Comparison of ENCODE assay signal across 7 cellular contexts in the genomic region with DNA sequence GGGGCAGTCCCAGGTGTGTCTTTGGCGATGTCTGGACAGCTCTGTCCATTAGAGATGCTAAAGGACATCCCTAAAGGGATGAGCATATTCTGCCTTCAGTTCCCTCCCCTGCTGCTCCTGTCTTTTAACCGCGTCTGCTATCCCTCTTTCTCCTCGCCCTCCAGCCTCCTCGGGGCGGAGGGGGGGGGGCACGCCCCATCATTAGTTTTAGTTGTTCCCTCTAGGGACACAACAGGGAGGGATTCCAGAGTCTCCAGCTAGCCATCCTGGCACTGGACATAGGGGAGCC. TPM values are rescaled to one million over a fixed set of nuclear protein-coding genes. Genes with fewer than 3 reads are reported as not detected.
DNase-seq lines count a peak whose midpoint lies in the region; ATAC-seq, FAIRE-seq and TF ChIP-seq lines count a peak whose summit lies in the region.

No MANE protein-coding gene starts in this region.

- peaks cover 18% of the 10 kb centered on the region for H3K4me1 Mint-ChIP-seq in activated naive CD8-positive, alpha-beta T cell treated with anti-CD3 and anti-CD28 coated beads, Interleukin-2, amount 10 ng/mL, durations not matched to agents 7 days and 5 days

- peak overlapping the region; percentile 89 for H3K4me3 ChIP-seq in HUES48 (ENCODE audit: low read depth, low read length)
- H3K4me3 ChIP-seq in kidney (ENCODE audit: low read length in 2 of 2) = peak overlapping the region; percentile 83 to 87

- H3K27ac Mint-ChIP-seq in activated naive CD8-positive, alpha-beta T cell treated with anti-CD3 and anti-CD28 coated beads, Interleukin-2, amount 10 ng/mL, durations not matched to agents 7 days and 5 days = peak overlapping the region; percentile 90

- H3K9ac ChIP-seq in HUES48 (ENCODE audit: low read depth, low read length) (no peak overlapping the region), kidney (ENCODE audit: low read length in 2 of 2) (peak overlapping the region in 1 of 2 donors; percentile 67)

- H3K9me3 ChIP-seq in HUES48 (ENCODE audit: control insufficient read depth, insufficient read depth, low read length) (no peaks in the 10 kb centered on the region), kidney (ENCODE audit: control insufficient read depth in 1 of 2, low read length in 2 of 2) (no peaks in the 10 kb centered on the region)

- H3K27me3 Mint-ChIP-seq in activated naive CD8-positive, alpha-beta T cell treated with anti-CD3 and anti-CD28 coated beads, Interleukin-2, amount 10 ng/mL, durations not matched to agents 7 days and 5 days = peaks cover 5% of the 10 kb centered on the region

- H3K36me3 ChIP-seq in HUES48 (ENCODE audit: control insufficient read depth, insufficient read depth, low read length) = peaks cover 35% of the 10 kb centered on the region
- peaks cover 2 to 20% of the 10 kb centered on the region in 2 donors for H3K36me3 ChIP-seq in kidney (ENCODE audit: control insufficient read depth in 1 of 2, insufficient read depth in 2 of 2, low read length in 2 of 2)

- intact Hi-C loops in kidney (cut with DNase I) = no loop called here

- no peaks in the 10 kb centered on the region for H3K9me3 Mint-ChIP-seq in activated naive CD8-positive, alpha-beta T cell treated with anti-CD3 and anti-CD28 coated beads, Interleukin-2, amount 10 ng/mL, durations not matched to agents 7 days and 5 days

- peak overlapping the region; percentile 59 for H3K27ac ChIP-seq in HUES48 (ENCODE audit: low read depth, low read length)
- H3K27ac ChIP-seq in kidney (ENCODE audit: low read depth in 2 of 2, low read length in 2 of 2) = peak overlapping the region; percentile 83 to 91

- peaks cover 20% of the 10 kb centered on the region for H3K27me3 ChIP-seq in HUES48 (ENCODE audit: control insufficient read depth, insufficient read depth, low read length)

- ATAC-seq in activated naive CD8-positive, alpha-beta T cell treated with anti-CD3 and anti-CD28 coated beads, Interleukin-2, amount 10 ng/mL, durations not matched to agents 7 days and 5 days (ENCODE audit: low read depth) = no peak
- no peak for ATAC-seq in GM18867 (IDR thresholded peaks at IDR 0.05; ENCODE audit: unreplicated experiment)

- peak; percentile 49 for DNase-seq in activated naive CD8-positive, alpha-beta T cell treated with anti-CD3 and anti-CD28 coated beads, Interleukin-2, amount 10 ng/mL, durations not matched to agents 7 days and 5 days
- DNase-seq in kidney (no peak), superior temporal gyrus (ENCODE audit: extremely low spot score) (peak; percentile 11), SW 1271 (lab: John Stamatoyannopoulos, UW) (no peak), NCI-H2107 treated with DMSO at 0.1 percent for 48 hours (lab: John Stamatoyannopoulos, UW; ENCODE audit: unreplicated experiment) (no peak)

- peaks cover 16% of the 10 kb centered on the region for H3K4me1 ChIP-seq in HUES48 (ENCODE audit: control insufficient read depth, insufficient read depth, low read length)
- peaks cover 0 to 2% of the 10 kb centered on the region in 2 donors for H3K4me1 ChIP-seq in kidney (ENCODE audit: control insufficient read depth in 1 of 2, insufficient read depth in 1 of 2, low read depth in 1 of 2, low read length in 2 of 2)

- no peak for FAIRE-seq in kidney (lab: Jason Lieb, UNC)

- peaks cover 20% of the 10 kb centered on the region for H3K36me3 Mint-ChIP-seq in activated naive CD8-positive, alpha-beta T cell treated with anti-CD3 and anti-CD28 coated beads, Interleukin-2, amount 10 ng/mL, durations not matched to agents 7 days and 5 days

- H3K4me3 Mint-ChIP-seq in activated naive CD8-positive, alpha-beta T cell treated with anti-CD3 and anti-CD28 coated beads, Interleukin-2, amount 10 ng/mL, durations not matched to agents 7 days and 5 days = peak overlapping the region; percentile 85

- no peak for TF ChIP-seq CTCF in kidney (IDR thresholded peaks at IDR 0.05; ENCODE audit: borderline replicate concordance, extremely low read depth, insufficient read depth)

- POLR2A ChIA-PET in activated naive CD8-positive, alpha-beta T cell treated with anti-CD3 and anti-CD28 coated beads, Interleukin-2, amount 10 ng/mL, durations not matched to agents 7 days and 5 days (lab: Charles Lee) = interaction anchor here (0.6 to 1.4 kb wide), 3 partner anchors 11 to 1032 kb away, joined by 3 to 7 read pairs (median 4); a partner anchor contains a TSS

RNA-seq across cellular contexts. Expression of a gene that starts 1.1 kb away (rescaled TPM):
- 10 to 100 TPM; 73.7 to 82.4 TPM for total RNA-seq in activated naive CD8-positive, alpha-beta T cell treated with anti-CD3 and anti-CD28 coated beads, Interleukin-2, amount 10 ng/mL, durations not matched to agents 7 days and 5 days
- total RNA-seq in kidney = 27.1 TPM
- 16.3 TPM for polyA plus RNA-seq in kidney (ENCODE audit: insufficient read depth, low read depth, low replicate concordance)

Comparison
In these comparisons a context has a peak if more than half of its experiments do, and no peak if none do; other contexts are left out.
1. DNase-seq: peak in activated naive CD8-positive, alpha-beta T cell treated with anti-CD3 and anti-CD28 coated beads, Interleukin-2, amount 10 ng/mL, durations not matched to agents 7 days and 5 days (single experiment) and superior temporal gyrus (single experiment); none in kidney (single experiment), SW 1271 (0 of 2) and NCI-H2107 treated with DMSO at 0.1 percent for 48 hours (single experiment).